In genomic region chr7:137245890-137246289, GRCh38 we compare ENCODE assay signal across 14 cellular contexts.
"Had no signal": no experiment of that assay in that cellular context is flagged by ENCODE, and none has a peak within 500 bp of the region (broad histone marks: within the 10 kb centered on the region; RNA-seq: fewer than 3 reads in every experiment).

No MANE protein-coding gene starts in this region.

- H3K27me3 Mint-ChIP-seq: activated naive CD4-positive, alpha-beta T cell treated with anti-CD3 and anti-CD28 coated beads, Interleukin-2, amount 50 U/mL, for 24 hours had no signal

- H3K4me3 ChIP-seq: coronary artery, left ventricle myocardium inferior, skin epidermis, upper lobe of right lung had no signal

- DNase-seq: activated CD4-positive, alpha-beta T cell treated with anti-CD3 and anti-CD28 coated beads, Interleukin-2, amount 50 U/mL, for 4 hours; activated gamma-delta T cell; activated T-cell treated with anti-CD3 and anti-CD28 coated beads, Interleukin-2, amount 50 U/mL, for 72 hours; caudate nucleus; erythroblast; hypothalamus; left ventricle myocardium inferior; occipital lobe; stimulated activated CD4-positive, alpha-beta T cell treated with anti-CD3 and anti-CD28 coated beads, Interleukin-4, amount 100 ng/mL, for 1 hour; upper lobe of right lung had no signal

- ATAC-seq: activated T-cell treated with anti-CD3 and anti-CD28 coated beads, Interleukin-2, amount 50 U/mL, for 72 hours; upper lobe of right lung had no signal

- H3K27ac ChIP-seq: coronary artery, left ventricle myocardium inferior, skin epidermis, upper lobe of right lung had no signal

- H3K9me3 Mint-ChIP-seq: activated naive CD4-positive, alpha-beta T cell treated with anti-CD3 and anti-CD28 coated beads, Interleukin-2, amount 50 U/mL, for 24 hours had no signal

- H3K27ac Mint-ChIP-seq: activated naive CD4-positive, alpha-beta T cell treated with anti-CD3 and anti-CD28 coated beads, Interleukin-2, amount 50 U/mL, for 24 hours; activated T-cell treated with anti-CD3 and anti-CD28 coated beads, Interleukin-2, amount 50 U/mL, for 72 hours had no signal

- H3K36me3 Mint-ChIP-seq: activated naive CD4-positive, alpha-beta T cell treated with anti-CD3 and anti-CD28 coated beads, Interleukin-2, amount 50 U/mL, for 24 hours had no signal

- H3K4me1 ChIP-seq: left ventricle myocardium inferior, upper lobe of right lung had no signal

- H3K27me3 ChIP-seq: upper lobe of right lung had no signal

- H3K9me3 ChIP-seq: left ventricle myocardium inferior, upper lobe of right lung had no signal

- H3K36me3 ChIP-seq: left ventricle myocardium inferior, upper lobe of right lung had no signal

- FAIRE-seq: keratinocyte had no signal

- H3K4me3 Mint-ChIP-seq: activated naive CD4-positive, alpha-beta T cell treated with anti-CD3 and anti-CD28 coated beads, Interleukin-2, amount 50 U/mL, for 24 hours; activated T-cell treated with anti-CD3 and anti-CD28 coated beads, Interleukin-2, amount 50 U/mL, for 72 hours had no signal

- H3K4me1 Mint-ChIP-seq: activated naive CD4-positive, alpha-beta T cell treated with anti-CD3 and anti-CD28 coated beads, Interleukin-2, amount 50 U/mL, for 24 hours had no signal
